ENCODE assay signal across 2 cellular contexts in the genomic region with DNA sequence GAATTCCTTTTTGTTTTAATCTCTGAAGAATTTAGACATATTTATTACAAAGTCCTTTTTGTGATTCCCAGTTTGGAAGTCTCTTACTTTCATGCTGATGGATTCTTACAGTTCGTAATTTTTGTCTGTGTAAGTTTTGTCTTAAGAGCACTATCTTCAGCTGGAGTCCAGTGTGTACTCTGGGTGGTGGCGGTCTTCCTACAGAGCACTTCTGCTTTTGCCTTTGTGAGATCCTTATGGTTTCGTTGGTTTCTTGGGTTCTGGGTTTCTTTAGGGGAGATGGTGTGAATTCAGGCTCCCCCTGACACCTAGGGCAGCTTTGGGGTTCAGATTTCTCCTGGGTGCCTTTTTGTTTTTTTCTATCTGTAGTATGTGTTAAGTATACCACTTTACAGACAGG.
TF ChIP-seq lines count a peak whose summit lies in the region.

No MANE protein-coding gene starts in this region.

TF ChIP-seq in GM12891, 5 proteins besides CTCF, POLR2A, EP300 and RAD21 (continued from another document):
- TF ChIP-seq POU2F2 (IDR thresholded peaks at IDR 0.05; ENCODE audit: low read depth, low read length) (no peak), POLR2AphosphoS5 (IDR thresholded peaks at IDR 0.05; ENCODE audit: low read depth, low read length) (no peak), PAX5 (IDR thresholded peaks at IDR 0.05; ENCODE audit: insufficient read depth, low read length, severe bottlenecking) (no peak)

TF ChIP-seq in K562, 482 proteins besides CTCF, POLR2A, EP300 and RAD21:
- TF ChIP-seq, protein P1, sequence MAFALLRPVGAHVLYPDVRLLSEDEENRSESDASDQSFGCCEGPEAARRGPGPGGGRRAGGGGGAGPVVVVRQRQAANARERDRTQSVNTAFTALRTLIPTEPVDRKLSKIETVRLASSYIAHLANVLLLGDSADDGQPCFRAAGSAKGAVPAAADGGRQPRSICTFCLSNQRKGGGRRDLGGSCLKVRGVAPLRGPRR (CRISPR knock-in tag; IDR thresholded peaks at IDR 0.05) = no peak
- TF ChIP-seq SPI1 (IDR thresholded peaks at IDR 0.05; ENCODE audit: borderline replicate concordance, low read depth, low read length) = peak; percentile 86
- TF ChIP-seq, protein P2, sequence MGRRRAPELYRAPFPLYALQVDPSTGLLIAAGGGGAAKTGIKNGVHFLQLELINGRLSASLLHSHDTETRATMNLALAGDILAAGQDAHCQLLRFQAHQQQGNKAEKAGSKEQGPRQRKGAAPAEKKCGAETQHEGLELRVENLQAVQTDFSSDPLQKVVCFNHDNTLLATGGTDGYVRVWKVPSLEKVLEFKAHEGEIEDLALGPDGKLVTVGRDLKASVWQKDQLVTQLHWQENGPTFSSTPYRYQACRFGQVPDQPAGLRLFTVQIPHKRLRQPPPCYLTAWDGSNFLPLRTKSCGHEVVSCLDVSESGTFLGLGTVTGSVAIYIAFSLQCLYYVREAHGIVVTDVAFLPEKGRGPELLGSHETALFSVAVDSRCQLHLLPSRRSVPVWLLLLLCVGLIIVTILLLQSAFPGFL (CRISPR knock-in tag; IDR thresholded peaks at IDR 0.05) = no peak
- TF ChIP-seq, protein P3, sequence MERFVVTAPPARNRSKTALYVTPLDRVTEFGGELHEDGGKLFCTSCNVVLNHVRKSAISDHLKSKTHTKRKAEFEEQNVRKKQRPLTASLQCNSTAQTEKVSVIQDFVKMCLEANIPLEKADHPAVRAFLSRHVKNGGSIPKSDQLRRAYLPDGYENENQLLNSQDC (CRISPR knock-in tag; IDR thresholded peaks at IDR 0.05) = no peak
